ENCODE assay signal across 1 cellular context in genomic region chr5:149254506-149254905, GRCh38.
A peak's percentile ranks its signal among the peaks of the same experiment; 100 is the strongest.
TF ChIP-seq lines count a peak whose summit lies in the region.

No MANE protein-coding gene starts in this region.

TF ChIP-seq in Ishikawa, 13 proteins besides CTCF, POLR2A, EP300 and RAD21 (continued from another document):
- peak; percentile 85 for TF ChIP-seq REST (IDR thresholded peaks at IDR 0.05; ENCODE audit: low read depth)
